Comparison of ENCODE assay signal across 23 cellular contexts in genomic region chrX:70907900-70908299, GRCh38. TPM values are rescaled to one million over a fixed set of nuclear protein-coding genes. Genes with fewer than 3 reads are reported as not detected.
DNase-seq lines count a peak whose midpoint lies in the region; FAIRE-seq and TF ChIP-seq lines count a peak whose summit lies in the region.
"Had no signal": no experiment of that assay in that cellular context is flagged by ENCODE, and none has a peak within 500 bp of the region (broad histone marks: within the 10 kb centered on the region; RNA-seq: fewer than 3 reads in every experiment).

No MANE protein-coding gene starts in this region.

- TF ChIP-seq EP300 in H1 (IDR thresholded peaks at IDR 0.05; ENCODE audit: borderline replicate concordance in 1 of 2, low read depth in 2 of 2, low read length in 2 of 2) = no peak

- no peak overlapping the region for H3K4me3 ChIP-seq in H1 (ENCODE audit: extremely low read depth in 1 of 4, insufficient read depth in 2 of 4, low read depth in 3 of 4, low read length in 4 of 4)
- H3K4me3 ChIP-seq: BLaER1 treated with 17β-estradiol and CSF1 and Interleukin-3, amounts not matched to agents 10 nM and 100 nM; SJSA1 had no signal

- H3K23ac ChIP-seq in H1 (ENCODE audit: insufficient read length) = no peak overlapping the region

- H4K20me1 ChIP-seq in H1 (replicated peaks in 1 of 2; ENCODE audit: control insufficient read depth in 1 of 2, insufficient read depth in 2 of 2, low read length in 2 of 2) = no peaks in the 10 kb centered on the region
- H4K20me1 ChIP-seq: BLaER1 treated with 17β-estradiol and CSF1 and Interleukin-3, amounts not matched to agents 10 nM and 100 nM had no signal

- peaks cover 0 to 2% of the 10 kb centered on the region in 2 experiments; a peak in 1 of 4 replicates for H3K9me3 ChIP-seq in H1 (ENCODE audit: insufficient read depth in 2 of 2, low read depth in 1 of 2, low read length in 1 of 2)
- H3K9me3 ChIP-seq: SJSA1 had no signal

- TF ChIP-seq RAD21 in H1 (IDR thresholded peaks at IDR 0.05 in 1 of 2, conservative IDR thresholded peaks at IDR 0.05 in 1 of 2; ENCODE audit: low read depth in 2 of 2, low read length in 2 of 2) = no peak

- POLR2A ChIA-PET in H1 (lab: Charles Lee; ENCODE audit: partially characterized antibody) = no interaction called here

- no peak overlapping the region for H2BK12ac ChIP-seq in H1 (ENCODE audit: low read depth, low read length)

- no peak overlapping the region for H3K9ac ChIP-seq in H1 (replicated peaks in 1 of 4; ENCODE audit: extremely low read depth in 1 of 4, low read depth in 3 of 4, low read length in 3 of 4)
- H3K9ac ChIP-seq: BLaER1 treated with 17β-estradiol and CSF1 and Interleukin-3, amounts not matched to agents 10 nM and 100 nM had no signal

- H2BK20ac ChIP-seq in H1 (ENCODE audit: low read length) = no peak overlapping the region

- no peak overlapping the region for H3K27ac ChIP-seq in H1 (ENCODE audit: low read depth, low read length)
- H3K27ac ChIP-seq: BLaER1 treated with 17β-estradiol and CSF1 and Interleukin-3, amounts not matched to agents 10 nM and 100 nM; SJSA1 had no signal

- WGBS in H1 (ENCODE audit: extremely low coverage in 1 of 2, insufficient coverage in 1 of 2, insufficient read length in 1 of 2, insufficient replicate concordance in 2 of 2, low coverage in 1 of 2, low lambda C conversion rate in 2 of 2, missing lambda C conversion rate in 1 of 2), 2 experiments = 81% methylated on average over 11 of the region's 11 CpGs; no CpG with 5 or more reads in 1 of the 2 experiments

- no peak overlapping the region for H3K18ac ChIP-seq in H1 (ENCODE audit: extremely low read depth, low read length)

- CTCF ChIA-PET in H1 (lab: Charles Lee; ENCODE audit: partially characterized antibody) = interaction anchor here (0.7 kb wide), 1 partner anchor 27 kb away, joined by 3 read pairs; no protein-coding TSS in a partner anchor

- H3K4ac ChIP-seq in H1 (replicated peaks; ENCODE audit: insufficient read length, low read depth, low read length) = no peak overlapping the region

- H3K23me2 ChIP-seq in H1 (ENCODE audit: low read depth, low read length) = no peaks in the 10 kb centered on the region

- H3K14ac ChIP-seq in H1 (ENCODE audit: insufficient read length) = no peak overlapping the region

- no peak for DNase-seq in GM12891 (ENCODE audit: insufficient read length, low spot score)
- DNase-seq in HT1080 (ENCODE audit: low read depth) = peak; percentile 8
- no peak for DNase-seq in H1 (ENCODE audit: low read depth in 1 of 2, low spot score in 2 of 2)
- DNase-seq in pons (ENCODE audit: low spot score) = peak; percentile 4
- no peak for DNase-seq in NCI-H2171 treated with DMSO at 0.1 percent for 48 hours (lab: John Stamatoyannopoulos, UW)
- no peak for DNase-seq in T1000 (lab: John Stamatoyannopoulos, UW)
- DNase-seq in mesenteric fat pad (ENCODE audit: low spot score) = no peak
- DNase-seq: CD4-positive, alpha-beta memory T cell; KBM-7; MM.1S; NCI-H1048; NCI-H1436; NCI-H187 treated with DMSO at 0.1 percent for 48 hours; NCI-H2107; NCI-H226; NCI-H524; SW 1271 had no signal

- no peak overlapping the region for H3K56ac ChIP-seq in H1 (replicated peaks; ENCODE audit: insufficient read length, low read depth, low read length)

- no peak overlapping the region for H2BK15ac ChIP-seq in H1 (ENCODE audit: low read length)

- H3K27me3 ChIP-seq in H1 (replicated peaks in 1 of 4; ENCODE audit: control insufficient read depth in 3 of 4, extremely low read depth in 1 of 4, insufficient read depth in 3 of 4, low read length in 3 of 4) = no peaks in the 10 kb centered on the region
- H3K27me3 ChIP-seq: SJSA1 had no signal

- H3K4me2 ChIP-seq in H1 (ENCODE audit: insufficient read depth in 1 of 2, low read depth in 2 of 2, low read length in 2 of 2) = no peak overlapping the region
- H3K4me2 ChIP-seq: BLaER1 treated with 17β-estradiol and CSF1 and Interleukin-3, amounts not matched to agents 10 nM and 100 nM had no signal

- H3K36me3 ChIP-seq in H1 (ENCODE audit: control insufficient read depth in 2 of 4, insufficient read depth in 4 of 4, low read length in 3 of 4) = no peaks in the 10 kb centered on the region
- H3K36me3 ChIP-seq: BLaER1 treated with 17β-estradiol and CSF1 and Interleukin-3, amounts not matched to agents 10 nM and 100 nM; SJSA1 had no signal

- H3K4me1 ChIP-seq in H1 (replicated peaks in 1 of 4; ENCODE audit: control insufficient read depth in 3 of 4, insufficient read depth in 4 of 4, low read length in 3 of 4) = no peaks in the 10 kb centered on the region
- H3K4me1 ChIP-seq: BLaER1 treated with 17β-estradiol and CSF1 and Interleukin-3, amounts not matched to agents 10 nM and 100 nM; SJSA1 had no signal

- TF ChIP-seq CTCF in H1 (IDR thresholded peaks at IDR 0.05; ENCODE audit: control extremely low read depth in 1 of 3, insufficient read depth in 1 of 3, low read depth in 1 of 3, low read length in 3 of 3) = no peak

- H3K79me2 ChIP-seq in H1 (ENCODE audit: control insufficient read depth in 1 of 2, insufficient read depth in 2 of 2, low read length in 2 of 2) = no peaks in the 10 kb centered on the region

- H4K91ac ChIP-seq in H1 (replicated peaks; ENCODE audit: insufficient read length, low read length) = no peak overlapping the region

- no peak overlapping the region for H2BK120ac ChIP-seq in H1 (replicated peaks; ENCODE audit: low read depth, low read length)

- no peak overlapping the region for H2AFZ ChIP-seq in H1 (ENCODE audit: low read length)

- FAIRE-seq in GM12891 (lab: Jason Lieb, UNC) (peak; percentile 43), H1 (lab: Jason Lieb, UNC) (no peak)
- FAIRE-seq: G401.6, H54 had no signal

- H2AK5ac ChIP-seq in H1 (ENCODE audit: low read depth, low read length) = no peak overlapping the region

- TF ChIP-seq POLR2A in GM12891 (IDR thresholded peaks at IDR 0.05; ENCODE audit: low read depth, low read length) (no peak), H1 (IDR thresholded peaks at IDR 0.05; ENCODE audit: control extremely low read depth in 1 of 2, low read depth in 2 of 2, low read length in 2 of 2) (no peak)

- H3K79me1 ChIP-seq in H1 (ENCODE audit: low read depth, low read length) = no peaks in the 10 kb centered on the region

- H2BK5ac ChIP-seq in H1 (ENCODE audit: low read depth, low read length) = no peak overlapping the region

- no peak overlapping the region for H4K5ac ChIP-seq in H1 (ENCODE audit: insufficient read length, low read depth, low read length)

- no peak overlapping the region for H4K8ac ChIP-seq in H1 (ENCODE audit: extremely low read depth, insufficient read depth, low read length)

TF ChIP-seq in GM12891, 5 proteins besides CTCF, POLR2A, EP300 and RAD21:
- TF ChIP-seq TAF1 (IDR thresholded peaks at IDR 0.05; ENCODE audit: low read depth, low read length) = no peak
- TF ChIP-seq POLR2AphosphoS5 (IDR thresholded peaks at IDR 0.05; ENCODE audit: low read depth, low read length) = no peak
- TF ChIP-seq SPI1 (IDR thresholded peaks at IDR 0.05; ENCODE audit: low read depth, low read length) = no peak
- no peak for TF ChIP-seq PAX5 (IDR thresholded peaks at IDR 0.05; ENCODE audit: insufficient read depth, low read length, severe bottlenecking)
- no peak for TF ChIP-seq POU2F2 (IDR thresholded peaks at IDR 0.05; ENCODE audit: low read depth, low read length)

TF ChIP-seq in H1, 55 proteins besides CTCF, POLR2A, EP300 and RAD21 (continues in another document):
- peak; percentile 87 for TF ChIP-seq RFX5 (IDR thresholded peaks at IDR 0.05; ENCODE audit: borderline replicate concordance, low read depth, low read length)
- no peak for TF ChIP-seq SUZ12 (IDR thresholded peaks at IDR 0.05; ENCODE audit: low read length)
- TF ChIP-seq HDAC2 (IDR thresholded peaks at IDR 0.05; ENCODE audit: borderline replicate concordance in 1 of 2, low read depth in 2 of 2, low read length in 2 of 2) = no peak
- TF ChIP-seq GTF2F1 (IDR thresholded peaks at IDR 0.05; ENCODE audit: borderline replicate concordance, low read depth, low read length) = no peak
- no peak for TF ChIP-seq SP2 (IDR thresholded peaks at IDR 0.05; ENCODE audit: low read length)
- TF ChIP-seq BCL11A (IDR thresholded peaks at IDR 0.05; ENCODE audit: low read depth in 2 of 2, low read length in 2 of 2) = no peak

RNA-seq across cellular contexts. Expression of gene TEX11, which starts 0.6 kb away (rescaled TPM):
- polyA plus RNA-seq in GM12891 (2012; ENCODE audit: low read depth, missing spikeins) = not detected
- total RNA-seq in HT1080 (2014; rRNA removed; shearing (Covaris generic)) = not detected in 2 replicates
- not detected in 2 replicates for polyA plus RNA-seq in HT1080 (2015; cell fraction: cytosol; rRNA removed)
- polyA plus RNA-seq in HT1080 (2015; cell fraction: nucleus; rRNA removed) = 0.13 TPM in 1 of 2 replicates, not detected in the other
- total RNA-seq in H1 (2021; fragmentation: NEBNext Ultra II Directional; extraction: Animal tissue kit (Norgen Biotek cat#: 25700)) = 0.61 and 0.74 TPM in 2 replicates
- polyA plus RNA-seq in H1 (2011; rRNA removed) = 0.05 and 0.11 TPM in 2 replicates
- polyA plus RNA-seq in H1 (2011; cell fraction: cytosol; rRNA removed) = 0.28 TPM
- 0.13 TPM for polyA plus RNA-seq in H1 (2011; cell fraction: nucleus; rRNA removed)
- polyA plus RNA-seq in H1 (2012, experiment 1 of 2) = 0.14 to 0.49 TPM (median 0.32 TPM) in 4 replicates
- not detected for polyA plus RNA-seq in H1 (2012, experiment 2 of 2)
- 0.57 TPM for polyA plus RNA-seq in H1 (2013, experiment 1 of 2)
- 0.44 TPM for polyA plus RNA-seq in H1 (2013, experiment 2 of 2)
- polyA minus RNA-seq in H1 (2011; rRNA and poly(A)+ RNA removed) = 0.09 and 0.12 TPM in 2 replicates
- not detected for polyA minus RNA-seq in H1 (2011; cell fraction: cytosol; rRNA and poly(A)+ RNA removed)
- polyA minus RNA-seq in H1 (2011; cell fraction: nucleus; rRNA and poly(A)+ RNA removed) = 0.30 TPM
- not detected for total RNA-seq in mesenteric fat pad
- total RNA-seq: CD4-positive, alpha-beta memory T cell; Daoy; Right ventricle myocardium inferior had no signal
- polyA plus RNA-seq: CD4-positive, alpha-beta memory T cell had no signal

RNA-seq across cellular contexts. Expression of gene SLC7A3, which starts 23.0 kb away (rescaled TPM):
- not detected for polyA plus RNA-seq in GM12891 (2012; ENCODE audit: low read depth, missing spikeins)
- total RNA-seq in HT1080 (2014; rRNA removed; shearing (Covaris generic)) = not detected in 2 replicates
- polyA plus RNA-seq in HT1080 (2015; cell fraction: cytosol; rRNA removed) = not detected in 2 replicates
- polyA plus RNA-seq in HT1080 (2015; cell fraction: nucleus; rRNA removed) = not detected in 2 replicates
- 218 and 222 TPM in 2 replicates for total RNA-seq in H1 (2021; fragmentation: NEBNext Ultra II Directional; extraction: Animal tissue kit (Norgen Biotek cat#: 25700))
- 306 and 471 TPM in 2 replicates for polyA plus RNA-seq in H1 (2011; rRNA removed)
- 246 TPM for polyA plus RNA-seq in H1 (2011; cell fraction: cytosol; rRNA removed)
- polyA plus RNA-seq in H1 (2011; cell fraction: nucleus; rRNA removed) = 790 TPM
- polyA plus RNA-seq in H1 (2012, experiment 1 of 2) = 185 to 232 TPM (median 195 TPM) in 4 replicates
- 228 TPM for polyA plus RNA-seq in H1 (2012, experiment 2 of 2)
- 241 TPM for polyA plus RNA-seq in H1 (2013, experiment 1 of 2)
- polyA plus RNA-seq in H1 (2013, experiment 2 of 2) = 203 TPM
- polyA minus RNA-seq in H1 (2011; rRNA and poly(A)+ RNA removed) = 446 and 484 TPM in 2 replicates
- 137 TPM for polyA minus RNA-seq in H1 (2011; cell fraction: cytosol; rRNA and poly(A)+ RNA removed)
- 168 TPM for polyA minus RNA-seq in H1 (2011; cell fraction: nucleus; rRNA and poly(A)+ RNA removed)
- not detected for total RNA-seq in mesenteric fat pad
- total RNA-seq: CD4-positive, alpha-beta memory T cell; Right ventricle myocardium inferior had no signal
- polyA plus RNA-seq: CD4-positive, alpha-beta memory T cell had no signal

Comparison
In these comparisons a context has a peak if more than half of its experiments do, and no peak if none do; other contexts are left out.
1. DNase-seq: peak in HT1080 (single experiment) and pons (single experiment); none in GM12891 (single experiment), H1 (0 of 2), NCI-H2171 treated with DMSO at 0.1 percent for 48 hours (single experiment), T1000 (single experiment) and mesenteric fat pad (single experiment).
2. RNA of gene SLC7A3, which starts 23.0 kb away (total RNA-seq): 218 to 222 TPM in H1; not detected in HT1080 and not detected in mesenteric fat pad (single experiment); every median in the first group is over 100 times any median in the second.